ENCODE assay signal across 28 cellular contexts in the genomic region with DNA sequence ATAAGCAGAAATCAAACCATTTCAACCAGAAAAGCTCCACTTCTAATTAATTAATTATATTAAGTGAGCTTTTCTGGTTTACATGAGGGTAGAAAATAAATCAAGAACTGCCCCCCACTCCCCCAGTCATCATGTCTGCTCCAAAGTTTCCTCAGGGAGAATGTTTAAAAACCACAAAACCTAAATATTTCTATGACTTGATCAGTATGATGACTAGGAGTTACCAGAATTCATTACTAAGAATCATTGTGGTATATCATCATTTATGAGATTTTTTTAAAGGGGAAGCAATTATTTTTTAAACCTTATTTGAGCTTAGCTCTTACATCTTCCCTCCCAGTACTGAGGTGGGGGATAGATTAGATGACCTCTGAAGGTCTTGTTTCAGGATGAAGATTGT.
A peak's percentile ranks its signal among the peaks of the same experiment; 100 is the strongest.
DNase-seq lines count a peak whose midpoint lies in the region; FAIRE-seq and TF ChIP-seq lines count a peak whose summit lies in the region.
"Had no signal": no experiment of that assay in that cellular context is flagged by ENCODE, and none has a peak within 500 bp of the region (broad histone marks: within the 10 kb centered on the region; RNA-seq: fewer than 3 reads in every experiment).

No MANE protein-coding gene starts in this region.

- no peak for FAIRE-seq in D721Med (lab: Jason Lieb, UNC)
- FAIRE-seq: G401.6 had no signal

- intact Hi-C loops in mammary epithelial cell (cut with micrococcal nuclease): no loop called here
- intact Hi-C loops in MCF 10A (cut with micrococcal nuclease): no loop called here

- H4K20me1 ChIP-seq in mammary epithelial cell (ENCODE audit: insufficient read depth, low read length) (no peaks in the 10 kb centered on the region), OCI-LY3 (ENCODE audit: insufficient read depth, low read length) (no peaks in the 10 kb centered on the region)
- H4K20me1 ChIP-seq: BLaER1 had no signal

- H3K9ac ChIP-seq in mammary epithelial cell (ENCODE audit: insufficient read depth, low read length) (no peak overlapping the region), OCI-LY3 (ENCODE audit: low read length) (no peak overlapping the region)
- H3K9ac ChIP-seq: BLaER1, GM23248 had no signal

- BruUV-seq in mammary epithelial cell (replicated peaks; lab: Mats Ljungman, UMichigan): no TSS peak
- no TSS peak for BruUV-seq in MCF 10A (replicated peaks; lab: Mats Ljungman, UMichigan)

- H3K36me3 ChIP-seq in mammary epithelial cell (ENCODE audit: insufficient read depth, low read length): no peaks in the 10 kb centered on the region
- no peaks in the 10 kb centered on the region for H3K36me3 ChIP-seq in OCI-LY3 (replicated peaks; ENCODE audit: low read depth, low read length)
- H3K36me3 ChIP-seq: BLaER1, SJSA1 had no signal

- in situ Hi-C loops in mammary epithelial cell (cut with MboI; ENCODE audit: low sequenced_read_pairs in 2 of 2): loop anchor here in 1 of 2 donors (25.0 kb wide), 2 partner anchors 393 to 568 kb away; a partner anchor contains a TSS

- no peak overlapping the region for H3K4me3 Mint-ChIP-seq in MCF 10A (ENCODE audit: unreplicated experiment)
- H3K4me3 Mint-ChIP-seq: CD4-positive, CD25-positive, alpha-beta regulatory T cell had no signal

- H3K4me1 Mint-ChIP-seq in MCF 10A (ENCODE audit: insufficient read depth, unreplicated experiment): no peaks in the 10 kb centered on the region

- H3K27ac ChIP-seq in mammary epithelial cell (ENCODE audit: insufficient read depth, low read depth, low read length) (no peak overlapping the region), OCI-LY3 (ENCODE audit: low read length) (no peak overlapping the region), substantia nigra (ENCODE audit: low read depth, low read length, poor library complexity, severe bottlenecking) (no peak overlapping the region)
- H3K27ac ChIP-seq: BLaER1, GM23248, PC-9, SJSA1 had no signal

- no peaks in the 10 kb centered on the region for H3K9me3 ChIP-seq in mammary epithelial cell (replicated peaks; ENCODE audit: insufficient read depth, low read length)
- no peaks in the 10 kb centered on the region for H3K9me3 ChIP-seq in OCI-LY3 (ENCODE audit: insufficient read depth, low read length)
- H3K9me3 ChIP-seq: BLaER1, SJSA1 had no signal

- H3K27ac Mint-ChIP-seq in MCF 10A (ENCODE audit: low read depth, unreplicated experiment): no peak overlapping the region
- H3K27ac Mint-ChIP-seq: CD4-positive, CD25-positive, alpha-beta regulatory T cell had no signal

- H3K4me2 ChIP-seq in mammary epithelial cell (ENCODE audit: insufficient read depth, low read depth, low read length) (no peak overlapping the region), OCI-LY3 (ENCODE audit: low read length) (peak overlapping the region; percentile 6)
- H3K4me2 ChIP-seq: BLaER1, PC-9 had no signal

- H3K27me3 Mint-ChIP-seq in MCF 10A (ENCODE audit: insufficient read depth, unreplicated experiment): no peaks in the 10 kb centered on the region

- CTCF ChIA-PET in mammary epithelial cell (lab: Charles Lee; ENCODE audit: low non-redundant PET): no interaction called here
- CTCF ChIA-PET in MCF 10A (lab: Yijun Ruan, JAX): no interaction called here

- H2AFZ ChIP-seq in mammary epithelial cell (ENCODE audit: low read depth, low read length) (no peak overlapping the region), OCI-LY3 (ENCODE audit: low read depth, low read length) (no peak overlapping the region)
- H2AFZ ChIP-seq: GM23248, PC-9 had no signal

- dilution Hi-C loops in mammary epithelial cell (cut with HindIII; ENCODE audit: low sequenced_read_pairs): no loop called here

- H3K79me2 ChIP-seq in mammary epithelial cell (ENCODE audit: insufficient read depth, low read length): no peaks in the 10 kb centered on the region
- H3K79me2 ChIP-seq in OCI-LY3 (ENCODE audit: low read length): no peaks in the 10 kb centered on the region

- no peak for TF ChIP-seq CTCF in mammary epithelial cell (conservative IDR thresholded peaks at IDR 0.05 in 1 of 2, IDR thresholded peaks at IDR 0.05 in 1 of 2; ENCODE audit: extremely low read depth in 1 of 2, insufficient read depth in 1 of 2, low read depth in 1 of 2, low read length in 2 of 2)
- TF ChIP-seq CTCF in MCF 10A (IDR thresholded peaks at IDR 0.05; ENCODE audit: unreplicated experiment): no peak
- TF ChIP-seq CTCF in OCI-LY3 (IDR thresholded peaks at IDR 0.05; ENCODE audit: low read depth, low read length): no peak
- TF ChIP-seq CTCF in D721Med (IDR thresholded peaks at IDR 0.05; ENCODE audit: insufficient read depth, missing control alignments): no peak

- H3K4me1 ChIP-seq in mammary epithelial cell (ENCODE audit: insufficient read depth, low read length) (peaks cover 4% of the 10 kb centered on the region), OCI-LY3 (ENCODE audit: low read length) (peaks cover 12% of the 10 kb centered on the region)
- H3K4me1 ChIP-seq: BLaER1, SJSA1 had no signal

- H3K36me3 Mint-ChIP-seq in MCF 10A (ENCODE audit: insufficient read depth, unreplicated experiment): no peaks in the 10 kb centered on the region
- H3K36me3 Mint-ChIP-seq: CD4-positive, CD25-positive, alpha-beta regulatory T cell had no signal

- peaks cover 29% of the 10 kb centered on the region for H3K9me3 Mint-ChIP-seq in MCF 10A (ENCODE audit: unreplicated experiment)

- peak; percentile 12 for DNase-seq in mammary epithelial cell
- DNase-seq in MCF 10A (ENCODE audit: unreplicated experiment): no peak
- peak; percentile 36 for DNase-seq in glomerular visceral epithelial cell (ENCODE audit: extremely low spot score)
- DNase-seq in ecto neural progenitor cell (ENCODE audit: low spot score): no peak
- DNase-seq in amniotic stem cell (lab: John Stamatoyannopoulos, UW): no peak
- DNase-seq in D721Med (ENCODE audit: insufficient read length, low spot score): no peak
- DNase-seq in substantia nigra (lab: John Stamatoyannopoulos, UW): no peak
- DNase-seq: 8988T; ACHN; CD4-positive, CD25-positive, alpha-beta regulatory T cell; DMS53; GM23248; H7; KG1; NCI-H1105; NCI-H1436 treated with DMSO at 0.1 percent for 48 hours; NCI-H187 treated with DMSO at 0.1 percent for 48 hours; NCI-H345; NCI-H524; NCI-H774; NK-92 treated with Interleukin-12 subunit alpha and Interleukin-12 subunit beta, amount 100 ng/mL, for 24 hours; PC-9; Right ventricle myocardium superior; RPMI8226 had no signal

- no peaks in the 10 kb centered on the region for H3K27me3 ChIP-seq in mammary epithelial cell (ENCODE audit: insufficient read depth, low read length)
- H3K27me3 ChIP-seq in OCI-LY3 (ENCODE audit: low read depth, low read length): no peaks in the 10 kb centered on the region
- H3K27me3 ChIP-seq: BLaER1, SJSA1 had no signal

- POLR2A ChIA-PET in MCF 10A (lab: Yijun Ruan, JAX): no interaction called here

- H3K4me3 ChIP-seq in mammary epithelial cell (replicated peaks in 1 of 3; ENCODE audit: insufficient read depth in 1 of 3, low read depth in 2 of 3, low read length in 3 of 3): no peak overlapping the region
- no peak overlapping the region for H3K4me3 ChIP-seq in OCI-LY3 (ENCODE audit: low read length)
- H3K4me3 ChIP-seq: BLaER1, GM23248, PC-9, SJSA1 had no signal

Comparison
In these comparisons a context has a peak if more than half of its experiments do, and no peak if none do; other contexts are left out.
1. DNase-seq: peak in mammary epithelial cell (single experiment) and glomerular visceral epithelial cell (single experiment); none in MCF 10A (single experiment), ecto neural progenitor cell (single experiment), amniotic stem cell (single experiment), D721Med (single experiment) and substantia nigra (0 of 49).